31 cellular contexts compared by ENCODE assay signal in genomic region chr18:22624171-22624570, GRCh38.
"Had no signal": no experiment of that assay in that cellular context is flagged by ENCODE, and none has a peak within 500 bp of the region (broad histone marks: within the 10 kb centered on the region; RNA-seq: fewer than 3 reads in every experiment).

No MANE protein-coding gene starts in this region.

- H3K4me1 ChIP-seq: ascending aorta, Peyer's patch, SJSA1 had no signal

- H3K4me3 ChIP-seq: ascending aorta, Peyer's patch, SJSA1 had no signal

- H3K27me3 ChIP-seq: ascending aorta, Peyer's patch had no signal

- ATAC-seq: activated CD4-positive, alpha-beta T cell treated with anti-CD3 and anti-CD28 coated beads for 36 hours; activated CD8-positive, alpha-beta T cell treated with anti-CD3 and anti-CD28 coated beads, Interleukin-2, amount 10 ng/mL, durations not matched to agents 7 days and 5 days had no signal

- H3K36me3 ChIP-seq: ascending aorta, Peyer's patch, SJSA1 had no signal

- H3K27ac ChIP-seq: ascending aorta, Peyer's patch, SJSA1 had no signal

- H3K9me3 ChIP-seq: ascending aorta, Peyer's patch, SJSA1 had no signal

- DNase-seq: activated CD4-positive, alpha-beta T cell treated with anti-CD3 and anti-CD28 coated beads for 36 hours; activated CD4-positive, alpha-beta T cell treated with anti-CD3 and anti-CD28 coated beads, Interleukin-2, amount 10 ng/mL, durations not matched to agents 7 days and 5 days; activated CD4-positive, alpha-beta T cell treated with anti-CD3 and anti-CD28 coated beads, Interleukin-2, amount 50 U/mL, for 48 hours; activated CD8-positive, alpha-beta T cell treated with anti-CD3 and anti-CD28 coated beads, Interleukin-2, amount 10 ng/mL, durations not matched to agents 7 days and 5 days; activated gamma-delta T cell; activated naive CD4-positive, alpha-beta T cell treated with Interleukin-2 at 50 U/mL for 16 hours; activated naive CD8-positive, alpha-beta T cell treated with anti-CD3 and anti-CD28 coated beads, Interleukin-2, amount 10 ng/mL, durations not matched to agents 7 days and 5 days; activated T-cell treated with anti-CD3 and anti-CD28 coated beads, Interleukin-2, amount 50 U/mL, for 24 hours; amygdala; caudate nucleus; cerebellar nuclear complex; Kasumi-1; KG1; MM.1S; MV-4-11; NCI-H1092; NCI-H146; NCI-H187; NCI-H2029 treated with DMSO at 0.1 percent for 48 hours; NCI-H2107; NCI-H2171; NCI-H510A; NCI-H526; NCI-H748 treated with DMSO at 0.1 percent for 48 hours; NK-92 treated with Interleukin-12 subunit alpha and Interleukin-12 subunit beta, amount 100 ng/mL, for 24 hours; Peyer's patch; RPMI8226; SHP77 treated with DMSO at 0.1 percent for 48 hours; T1000 had no signal
